In genomic region chr2:190352668-190353536, GRCh38 we compare ENCODE assay signal across 9 cellular contexts. TPM values are rescaled to one million over a fixed set of nuclear protein-coding genes. Genes with fewer than 3 reads are reported as not detected.
A peak's percentile ranks its signal among the peaks of the same experiment; 100 is the strongest.
DNase-seq lines count a peak whose midpoint lies in the region; ATAC-seq and TF ChIP-seq lines count a peak whose summit lies in the region.
"Had no signal": no experiment of that assay in that cellular context is flagged by ENCODE, and none has a peak within 500 bp of the region (broad histone marks: within the 10 kb centered on the region; RNA-seq: fewer than 3 reads in every experiment).

No MANE protein-coding gene starts in this region.

- CTCF ChIA-PET in T-cell (lab: Charles Lee), result no interaction called here

- no peaks in the 10 kb centered on the region for H3K36me3 Mint-ChIP-seq in T-cell
- H3K36me3 Mint-ChIP-seq: activated naive CD4-positive, alpha-beta T cell treated with anti-CD3 and anti-CD28 coated beads, Interleukin-2, amount 10 ng/mL, durations not matched to agents 7 days and 5 days had no signal

- ATAC-seq in T-cell (replicated peaks in 1 of 4) (no peak), GM18502 (IDR thresholded peaks at IDR 0.05; ENCODE audit: poor library complexity, unreplicated experiment) (no peak)

- TF ChIP-seq CTCF in osteoblast (IDR thresholded peaks at IDR 0.05; ENCODE audit: extremely low read depth, low read depth, low read length), result no peak

- POLR2A ChIA-PET in T-cell (lab: Charles Lee), result interaction anchor here in 1 of 2 donors (0.7 kb wide), 1 partner anchor 574 kb away, joined by 4 read pairs; no protein-coding TSS in a partner anchor

- H3K27me3 Mint-ChIP-seq in T-cell, result no peaks in the 10 kb centered on the region
- H3K27me3 Mint-ChIP-seq: activated naive CD4-positive, alpha-beta T cell treated with anti-CD3 and anti-CD28 coated beads, Interleukin-2, amount 10 ng/mL, durations not matched to agents 7 days and 5 days had no signal

- H3K27ac Mint-ChIP-seq in T-cell, result no peak overlapping the region
- H3K27ac Mint-ChIP-seq: activated naive CD4-positive, alpha-beta T cell treated with anti-CD3 and anti-CD28 coated beads, Interleukin-2, amount 10 ng/mL, durations not matched to agents 7 days and 5 days had no signal

- H3K4me1 Mint-ChIP-seq in T-cell, result peaks cover 0 to 4% (median 0%) of the 10 kb centered on the region in 3 donors
- H3K4me1 Mint-ChIP-seq: activated naive CD4-positive, alpha-beta T cell treated with anti-CD3 and anti-CD28 coated beads, Interleukin-2, amount 10 ng/mL, durations not matched to agents 7 days and 5 days had no signal

- no peak overlapping the region for H3K4me3 ChIP-seq in osteoblast (ENCODE audit: insufficient read depth, low read length)

- H2AFZ ChIP-seq in osteoblast (ENCODE audit: low read length), result no peak overlapping the region

- H3K27ac ChIP-seq in osteoblast (ENCODE audit: low read depth, low read length), result no peak overlapping the region

- H3K4me1 ChIP-seq in osteoblast (ENCODE audit: insufficient read depth, low read length), result no peaks in the 10 kb centered on the region

- H3K27me3 ChIP-seq in osteoblast (ENCODE audit: insufficient read depth, low read length), result no peaks in the 10 kb centered on the region

- H4K20me1 ChIP-seq in osteoblast (ENCODE audit: insufficient read depth, low read length), result peaks cover 3% of the 10 kb centered on the region

- no peaks in the 10 kb centered on the region for H3K9me3 ChIP-seq in osteoblast (ENCODE audit: low read depth, low read length)

- DNase-seq in GM03348 (ENCODE audit: low spot score) (peak; percentile 14), SKM-1 (lab: John Stamatoyannopoulos, UW; ENCODE audit: unreplicated experiment) (peak; percentile 40), globus pallidus (ENCODE audit: low spot score) (peak; percentile 76), pons (ENCODE audit: low spot score) (peak; percentile 74), T-cell (no peak), osteoblast (ENCODE audit: insufficient read length, low spot score, missing footprints) (no peak)
- DNase-seq in central memory CD4-positive, alpha-beta T cell, result no peak
- DNase-seq: activated naive CD4-positive, alpha-beta T cell treated with anti-CD3 and anti-CD28 coated beads, Interleukin-2, amount 10 ng/mL, durations not matched to agents 7 days and 5 days had no signal

- H3K9me3 Mint-ChIP-seq in T-cell, result no peaks in the 10 kb centered on the region
- H3K9me3 Mint-ChIP-seq: activated naive CD4-positive, alpha-beta T cell treated with anti-CD3 and anti-CD28 coated beads, Interleukin-2, amount 10 ng/mL, durations not matched to agents 7 days and 5 days had no signal

- H3K4me3 Mint-ChIP-seq in T-cell, result no peak overlapping the region
- H3K4me3 Mint-ChIP-seq: activated naive CD4-positive, alpha-beta T cell treated with anti-CD3 and anti-CD28 coated beads, Interleukin-2, amount 10 ng/mL, durations not matched to agents 7 days and 5 days had no signal

- H3K4me2 ChIP-seq in osteoblast (ENCODE audit: insufficient read depth, low read length), result no peak overlapping the region

- H3K36me3 ChIP-seq in osteoblast (ENCODE audit: insufficient read depth, low read length), result peaks cover 3% of the 10 kb centered on the region

- peaks cover 61% of the 10 kb centered on the region for H3K79me2 ChIP-seq in osteoblast (ENCODE audit: insufficient read depth, low read length)

RNA-seq across cellular contexts. Expression of gene INPP1, which starts 9.5 kb away (rescaled TPM):
- 1 to 10 TPM; 2.1 to 7.1 (median 2.9) TPM for total RNA-seq in T-cell
- total RNA-seq in osteoblast, result 11.6 and 15.0 TPM in 2 replicates

RNA-seq across cellular contexts. Expression of gene HIBCH, which starts 33.3 kb away (rescaled TPM):
- total RNA-seq in T-cell (10 to 100 TPM; 15.5 to 19.8 (median 19.4) TPM), osteoblast (14.5 and 15.6 TPM in 2 replicates)

RNA-seq across cellular contexts. Expression of gene MFSD6, which starts 55.3 kb away (rescaled TPM):
- total RNA-seq in T-cell (10 to 100 TPM; 42.3 to 47.4 (median 44.4) TPM), osteoblast (11.2 and 13.6 TPM in 2 replicates)

Comparison
In these comparisons a context has a peak if more than half of its experiments do, and no peak if none do; other contexts are left out.
1. DNase-seq: peak in GM03348 (single experiment), SKM-1 (single experiment), globus pallidus (single experiment) and pons (single experiment); none in T-cell (0 of 34), osteoblast (single experiment) and central memory CD4-positive, alpha-beta T cell (single experiment).